1 cellular context compared by ENCODE assay signal in the genomic region with DNA sequence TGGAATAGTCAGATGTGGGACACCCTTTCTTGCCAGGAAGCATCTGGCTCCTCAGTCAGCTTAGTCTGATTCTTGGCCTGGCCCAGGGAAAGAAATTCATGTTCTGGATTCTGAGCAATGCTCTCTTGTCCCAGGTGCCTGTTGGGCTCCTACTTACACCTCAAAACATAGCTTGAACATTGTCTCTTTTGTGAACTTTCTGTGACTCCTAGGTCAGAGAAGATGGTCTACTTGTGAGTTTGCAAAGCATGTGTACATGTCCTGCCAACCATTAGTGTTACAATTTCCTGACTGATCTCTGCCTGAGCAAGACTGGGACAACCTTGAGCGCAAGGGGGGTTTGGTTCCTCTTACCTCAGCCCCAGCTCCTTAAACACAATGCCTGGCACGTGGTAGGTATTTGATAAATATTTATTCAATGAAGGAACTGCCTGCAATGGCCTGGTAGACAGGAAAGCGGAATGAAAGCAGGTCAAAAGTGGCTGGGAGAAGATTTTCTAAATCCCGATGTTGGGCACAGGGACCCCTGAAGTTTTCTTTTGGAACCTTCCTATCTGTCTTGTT.
TF ChIP-seq lines count a peak whose summit lies in the region.

No MANE protein-coding gene starts in this region.

TF ChIP-seq in HepG2, 621 proteins besides CTCF, POLR2A, EP300 and RAD21:
- TF ChIP-seq TGIF2 (CRISPR knock-in tag; IDR thresholded peaks at IDR 0.05) = no peak
- TF ChIP-seq, protein P1, sequence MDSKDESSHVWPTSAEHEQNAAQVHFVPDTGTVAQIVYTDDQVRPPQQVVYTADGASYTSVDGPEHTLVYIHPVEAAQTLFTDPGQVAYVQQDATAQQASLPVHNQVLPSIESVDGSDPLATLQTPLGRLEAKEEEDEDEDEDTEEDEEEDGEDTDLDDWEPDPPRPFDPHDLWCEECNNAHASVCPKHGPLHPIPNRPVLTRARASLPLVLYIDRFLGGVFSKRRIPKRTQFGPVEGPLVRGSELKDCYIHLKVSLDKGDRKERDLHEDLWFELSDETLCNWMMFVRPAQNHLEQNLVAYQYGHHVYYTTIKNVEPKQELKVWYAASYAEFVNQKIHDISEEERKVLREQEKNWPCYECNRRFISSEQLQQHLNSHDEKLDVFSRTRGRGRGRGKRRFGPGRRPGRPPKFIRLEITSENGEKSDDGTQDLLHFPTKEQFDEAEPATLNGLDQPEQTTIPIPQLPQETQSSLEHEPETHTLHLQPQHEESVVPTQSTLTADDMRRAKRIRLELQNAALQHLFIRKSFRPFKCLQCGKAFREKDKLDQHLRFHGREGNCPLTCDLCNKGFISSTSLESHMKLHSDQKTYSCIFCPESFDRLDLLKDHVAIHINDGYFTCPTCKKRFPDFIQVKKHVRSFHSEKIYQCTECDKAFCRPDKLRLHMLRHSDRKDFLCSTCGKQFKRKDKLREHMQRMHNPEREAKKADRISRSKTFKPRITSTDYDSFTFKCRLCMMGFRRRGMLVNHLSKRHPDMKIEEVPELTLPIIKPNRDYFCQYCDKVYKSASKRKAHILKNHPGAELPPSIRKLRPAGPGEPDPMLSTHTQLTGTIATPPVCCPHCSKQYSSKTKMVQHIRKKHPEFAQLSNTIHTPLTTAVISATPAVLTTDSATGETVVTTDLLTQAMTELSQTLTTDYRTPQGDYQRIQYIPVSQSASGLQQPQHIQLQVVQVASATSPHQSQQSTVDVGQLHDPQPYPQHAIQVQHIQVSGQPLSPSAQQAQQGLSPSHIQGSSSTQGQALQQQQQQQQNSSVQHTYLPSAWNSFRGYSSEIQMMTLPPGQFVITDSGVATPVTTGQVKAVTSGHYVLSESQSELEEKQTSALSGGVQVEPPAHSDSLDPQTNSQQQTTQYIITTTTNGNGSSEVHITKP (CRISPR knock-in tag; IDR thresholded peaks at IDR 0.05; ENCODE audit: low read depth) = peak; percentile 80
